Comparison of ENCODE assay signal across 10 cellular contexts in the genomic region with DNA sequence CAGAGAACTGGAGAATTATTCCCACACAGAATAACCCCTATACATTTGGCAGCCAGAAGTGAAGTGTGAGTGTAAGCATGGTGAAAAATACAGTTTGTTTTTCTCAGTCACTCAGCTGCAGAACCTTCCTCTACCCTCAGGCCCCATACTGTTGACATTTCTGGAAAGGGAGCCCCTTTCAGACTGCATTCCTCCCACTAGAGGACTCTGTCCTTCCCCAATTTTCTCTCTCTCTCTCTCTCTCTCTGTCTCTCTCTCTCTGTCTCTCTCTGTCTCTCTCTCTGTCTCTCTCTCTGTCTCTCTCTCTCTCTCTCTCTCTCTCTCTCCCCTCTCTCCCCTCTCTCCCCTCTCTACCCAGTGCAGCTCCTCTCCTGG.
A peak's percentile ranks its signal among the peaks of the same experiment; 100 is the strongest.
DNase-seq lines count a peak whose midpoint lies in the region; ATAC-seq, FAIRE-seq and TF ChIP-seq lines count a peak whose summit lies in the region.
"Had no signal": no experiment of that assay in that cellular context is flagged by ENCODE, and none has a peak within 500 bp of the region (broad histone marks: within the 10 kb centered on the region; RNA-seq: fewer than 3 reads in every experiment).

No MANE protein-coding gene starts in this region.

- peak; percentile 62 for TF ChIP-seq CTCF in AG10803 (conservative IDR thresholded peaks at IDR 0.05; ENCODE audit: low read length)
- peak; percentile 68 for TF ChIP-seq CTCF in HFFc6 (IDR thresholded peaks at IDR 0.05)
- no peak for TF ChIP-seq CTCF in mucosa of descending colon (IDR thresholded peaks at IDR 0.05)

- no peaks in the 10 kb centered on the region for H3K4me1 ChIP-seq in mucosa of descending colon (ENCODE audit: low read depth)

- FAIRE-seq in frontal cortex (lab: Jason Lieb, UNC), result no peak

- no peaks in the 10 kb centered on the region for H3K9me3 Mint-ChIP-seq in HFFc6

- intact Hi-C loops in mucosa of descending colon (cut with DNase I, micrococcal nuclease), result no loop called here

- peaks cover 72% of the 10 kb centered on the region for H3K4me1 Mint-ChIP-seq in HFFc6 (ENCODE audit: low read depth)

- H3K27me3 Mint-ChIP-seq in HFFc6 (ENCODE audit: insufficient read depth), result no peaks in the 10 kb centered on the region

- H3K4me3 ChIP-seq in AG10803 (ENCODE audit: low read length) (no peak overlapping the region), mucosa of descending colon (no peak overlapping the region)
- H3K4me3 ChIP-seq: SK-N-MC, tibial nerve had no signal

- no peaks in the 10 kb centered on the region for H3K9me3 ChIP-seq in mucosa of descending colon
- H3K9me3 ChIP-seq: tibial nerve had no signal

- ATAC-seq in mucosa of descending colon, result no peak

- DNase-seq in AG10803 (ENCODE audit: low read depth) (peak; percentile 61), HFFc6 (peak; percentile 33), astrocyte of the hippocampus (ENCODE audit: low read depth, low spot score) (peak; percentile 58), kidney tubule cell (ENCODE audit: low spot score) (peak; percentile 67), frontal cortex (ENCODE audit: low spot score in 2 of 2) (no peak), mucosa of descending colon (no peak), GM19240 (ENCODE audit: insufficient read length, low spot score) (no peak)
- no peak for DNase-seq in stimulated activated CD4-positive, alpha-beta T cell treated with anti-CD3 and anti-CD28 coated beads, Interleukin-1b, Interleukin-23, amount 100 ng/mL, for 48 hours

- H3K4me3 Mint-ChIP-seq in HFFc6, result no peak overlapping the region

- no peaks in the 10 kb centered on the region for H3K36me3 Mint-ChIP-seq in HFFc6 (ENCODE audit: low read depth)

- H3K27ac Mint-ChIP-seq in HFFc6, result peak overlapping the region; percentile 50

- no peaks in the 10 kb centered on the region for H3K36me3 ChIP-seq in mucosa of descending colon (ENCODE audit: low read depth)
- H3K36me3 ChIP-seq: tibial nerve had no signal

Comparison
In these comparisons a context has a peak if more than half of its experiments do, and no peak if none do; other contexts are left out.
1. DNase-seq: peak in AG10803 (single experiment), HFFc6 (single experiment), astrocyte of the hippocampus (single experiment) and kidney tubule cell (single experiment); none in frontal cortex (0 of 2), mucosa of descending colon (0 of 3), GM19240 (single experiment) and stimulated activated CD4-positive, alpha-beta T cell treated with anti-CD3 and anti-CD28 coated beads, Interleukin-1b, Interleukin-23, amount 100 ng/mL, for 48 hours (single experiment).